ENCODE assay signal across 8 cellular contexts in the genomic region with DNA sequence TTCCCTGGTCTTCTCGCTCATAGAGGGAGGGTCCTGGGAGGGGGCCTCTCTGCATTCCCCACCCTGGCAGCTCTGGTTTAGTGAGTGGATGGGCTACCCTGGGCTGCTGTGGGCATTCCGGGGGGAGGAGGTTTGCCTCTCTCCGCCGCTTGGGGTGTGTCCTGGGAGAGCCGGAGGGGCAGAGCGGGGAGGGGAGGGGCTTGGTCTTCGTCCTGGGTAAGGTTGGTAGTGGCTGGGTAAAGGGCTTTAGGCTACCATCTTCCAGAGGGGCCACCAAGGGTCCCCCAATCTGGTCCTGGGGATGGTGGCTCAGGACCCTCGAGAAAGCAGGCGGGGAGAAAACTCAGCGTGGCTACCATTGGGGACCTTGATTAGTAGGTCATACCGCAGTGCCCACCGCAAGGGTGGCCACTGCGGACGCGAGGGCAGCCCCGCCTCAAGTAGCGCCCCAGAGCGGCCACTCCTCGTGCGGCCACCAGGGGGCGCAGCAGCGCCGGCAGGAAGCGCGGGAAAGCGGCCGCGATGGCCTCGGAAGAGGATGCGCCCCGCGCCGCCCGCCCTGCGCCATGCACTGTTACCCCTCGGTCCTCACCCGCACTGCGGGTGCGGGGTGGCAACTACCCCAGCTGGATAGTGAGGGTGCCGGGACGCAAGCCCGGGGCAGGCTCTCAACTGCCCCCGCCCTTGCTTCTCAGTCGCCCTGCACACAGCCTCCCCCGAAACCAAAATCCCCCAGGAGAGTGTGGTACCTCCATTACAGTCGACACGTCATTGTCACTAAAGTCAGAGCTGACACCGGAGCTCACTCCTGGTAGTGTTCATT. TPM values are rescaled to one million over a fixed set of nuclear protein-coding genes. Genes with fewer than 3 reads are reported as not detected.
DNase-seq lines count a peak whose midpoint lies in the region; ATAC-seq and TF ChIP-seq lines count a peak whose summit lies in the region.

No MANE protein-coding gene starts in this region.

- CTCF ChIA-PET in naive thymus-derived CD4-positive, alpha-beta T cell (lab: Charles Lee) = interaction anchor here (0.7 to 4.3 kb wide), 12 partner anchors 13 to 371 kb away, joined by 3 to 34 read pairs (median 4); no protein-coding TSS in a partner anchor

- no peaks in the 10 kb centered on the region for H3K36me3 ChIP-seq in naive thymus-derived CD4-positive, alpha-beta T cell (ENCODE audit: control insufficient read depth in 2 of 3, insufficient read depth in 3 of 3, low read length in 3 of 3)

- no peak overlapping the region for H3K27ac ChIP-seq in naive thymus-derived CD4-positive, alpha-beta T cell (ENCODE audit: low read depth, low read length)

- POLR2A ChIA-PET in naive thymus-derived CD4-positive, alpha-beta T cell (lab: Charles Lee) = no interaction called here

- no peaks in the 10 kb centered on the region for H3K27me3 ChIP-seq in naive thymus-derived CD4-positive, alpha-beta T cell (ENCODE audit: control insufficient read depth in 2 of 2, insufficient read depth in 2 of 2, low read length in 2 of 2)

- TF ChIP-seq CTCF in epithelial cell of proximal tubule (conservative IDR thresholded peaks at IDR 0.05; ENCODE audit: low read depth, low read length) = peak; percentile 83

- H3K4me3 ChIP-seq in epithelial cell of proximal tubule (ENCODE audit: low read depth, low read length) = peak overlapping the region; percentile 18
- peak overlapping the region; percentile 40 for H3K4me3 ChIP-seq in naive thymus-derived CD4-positive, alpha-beta T cell (ENCODE audit: low read length)

- peak overlapping the region; percentile 33 to 78 (median 72) for H3K4me3 Mint-ChIP-seq in naive thymus-derived CD4-positive, alpha-beta T cell

- DNase-seq in AG20443 (ENCODE audit: low spot score) (peak; percentile 85), NCI-H748 (lab: John Stamatoyannopoulos, UW; ENCODE audit: unreplicated experiment) (peak; percentile 72), epithelial cell of proximal tubule (ENCODE audit: low read depth) (no peak)
- peak; percentile 9 to 16 for DNase-seq in activated CD8-positive, alpha-beta memory T cell treated with anti-CD3 and anti-CD28 coated beads for 4 hours (ENCODE audit: low read depth in 2 of 2)
- peak; percentile 30 to 80 (median 69) for DNase-seq in naive thymus-derived CD4-positive, alpha-beta T cell
- peak; percentile 10 to 69 (median 54) for DNase-seq in stimulated activated naive CD4-positive, alpha-beta T cell (lab: John Stamatoyannopoulos, UW)

- peak; percentile 51 for ATAC-seq in GM19351 (IDR thresholded peaks at IDR 0.05; ENCODE audit: unreplicated experiment)
- peak; percentile 86 for ATAC-seq in naive thymus-derived CD4-positive, alpha-beta T cell
- ATAC-seq in HG02623 (IDR thresholded peaks at IDR 0.05; ENCODE audit: unreplicated experiment) = no peak

- peaks cover 0 to 35% (median 0%) of the 10 kb centered on the region in 5 donors for H3K27me3 Mint-ChIP-seq in naive thymus-derived CD4-positive, alpha-beta T cell

- intact Hi-C loops in naive thymus-derived CD4-positive, alpha-beta T cell (cut with micrococcal nuclease) = loop anchor here (1.0 to 5.0 kb wide), 6 partner anchors 44 to 372 kb away; partner anchors contain the start of genes SLC25A33 (in 1 of the 2) and TMEM201 (in 1 of the 2)

- peaks cover 0 to 11% (median 4%) of the 10 kb centered on the region in 7 donors for H3K4me1 Mint-ChIP-seq in naive thymus-derived CD4-positive, alpha-beta T cell

- peak overlapping the region in 1 of 9 donors; percentile 65 for H3K27ac Mint-ChIP-seq in naive thymus-derived CD4-positive, alpha-beta T cell

- H3K9me3 ChIP-seq in naive thymus-derived CD4-positive, alpha-beta T cell (ENCODE audit: control insufficient read depth in 2 of 3, low read length in 3 of 3) = no peaks in the 10 kb centered on the region

- peaks cover 0 to 4% of the 10 kb centered on the region in 2 donors for H3K4me1 ChIP-seq in naive thymus-derived CD4-positive, alpha-beta T cell (ENCODE audit: control insufficient read depth in 2 of 2, insufficient read depth in 2 of 2, low read length in 2 of 2)

- H3K36me3 Mint-ChIP-seq in naive thymus-derived CD4-positive, alpha-beta T cell = no peaks in the 10 kb centered on the region

- peaks cover 0 to 3% (median 0%) of the 10 kb centered on the region in 11 donors for H3K9me3 Mint-ChIP-seq in naive thymus-derived CD4-positive, alpha-beta T cell

RNA-seq across cellular contexts. Expression of gene SLC25A33, which starts 44.1 kb away (rescaled TPM):
- total RNA-seq in epithelial cell of proximal tubule = 6.2 and 16.8 TPM in 2 replicates
- total RNA-seq in naive thymus-derived CD4-positive, alpha-beta T cell = 1 to 10 TPM; 2.5 to 5.8 (median 3.9) TPM
- polyA plus RNA-seq in naive thymus-derived CD4-positive, alpha-beta T cell = 1 to 10 TPM; 7.0 to 8.0 TPM
